In the genomic region with DNA sequence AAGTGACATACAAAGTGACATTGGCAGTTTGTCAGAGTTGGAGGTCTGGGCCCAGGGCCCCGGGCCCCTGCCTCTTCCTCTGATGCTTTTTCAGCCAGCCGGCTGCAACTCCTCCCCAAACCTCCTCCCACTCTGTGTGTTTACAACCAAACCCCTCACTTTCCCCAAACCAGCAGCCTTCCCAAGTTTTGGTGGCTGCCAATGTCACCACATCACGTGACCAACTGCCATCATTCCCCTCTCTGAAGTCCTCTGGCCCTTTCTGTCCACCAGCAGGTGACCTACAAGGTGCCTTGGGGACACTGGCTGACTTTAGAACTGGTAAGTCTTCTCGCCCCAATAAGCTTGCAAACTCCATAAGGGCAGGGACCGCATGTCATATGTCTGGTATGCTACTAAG, we compare ENCODE assay signal across 25 cellular contexts.
"Had no signal": no experiment of that assay in that cellular context is flagged by ENCODE, and none has a peak within 500 bp of the region (broad histone marks: within the 10 kb centered on the region; RNA-seq: fewer than 3 reads in every experiment).

No MANE protein-coding gene starts in this region.

- H3K9me3 ChIP-seq: colonic mucosa, esophagus muscularis mucosa, gastroesophageal sphincter, heart left ventricle, left ventricle myocardium inferior, lower lobe of right lung, mucosa of descending colon had no signal

- H3K27me3 ChIP-seq: colonic mucosa, esophagus muscularis mucosa, foreskin keratinocyte, gastroesophageal sphincter, hepatocyte had no signal

- H3K9me3 Mint-ChIP-seq: dendritic cell treated with granulocyte-macrophage colony-stimulating factor and Interleukin-4, amounts not matched to agents 40 ng/mL and 50 ng/mL, for 4 days; effector memory CD8-positive, alpha-beta T cell; immature natural killer cell; naive thymus-derived CD8-positive, alpha-beta T cell had no signal

- H3K27ac Mint-ChIP-seq: dendritic cell treated with granulocyte-macrophage colony-stimulating factor and Interleukin-4, amounts not matched to agents 40 ng/mL and 50 ng/mL, for 4 days; immature natural killer cell; mesothelial cell of epicardium; naive thymus-derived CD8-positive, alpha-beta T cell had no signal

- H3K36me3 Mint-ChIP-seq: immature natural killer cell; mesothelial cell of epicardium; naive B cell; naive thymus-derived CD8-positive, alpha-beta T cell had no signal

- H3K27ac ChIP-seq: colonic mucosa, esophagus muscularis mucosa, foreskin keratinocyte, gastroesophageal sphincter, heart left ventricle, hepatocyte, left ventricle myocardium inferior, lower lobe of right lung had no signal

- H3K36me3 ChIP-seq: colonic mucosa, esophagus muscularis mucosa, gastroesophageal sphincter, heart left ventricle, left ventricle myocardium inferior, lower lobe of right lung had no signal

- H3K4me2 ChIP-seq: hepatocyte had no signal

- DNase-seq: colonic mucosa; cortex of kidney; effector CD8-positive, alpha-beta T cell; effector memory CD8-positive, alpha-beta T cell; foreskin keratinocyte; heart left ventricle; hypothalamus; immature natural killer cell; islet precursor cell; kidney; kidney glomerular epithelial cell; left colon; left ventricle myocardium inferior; lower lobe of right lung; mesenchymal stem cell; mucosa of descending colon; naive B cell; naive thymus-derived CD8-positive, alpha-beta T cell had no signal

- H3K4me1 Mint-ChIP-seq: immature natural killer cell, naive B cell had no signal

- H3K27me3 Mint-ChIP-seq: effector memory CD8-positive, alpha-beta T cell; naive thymus-derived CD8-positive, alpha-beta T cell had no signal

- H3K4me3 ChIP-seq: colonic mucosa, esophagus muscularis mucosa, gastroesophageal sphincter, heart left ventricle, hepatocyte, left ventricle myocardium inferior, lower lobe of right lung, mucosa of descending colon had no signal

- FAIRE-seq: endothelial cell of umbilical vein, frontal cortex, kidney had no signal

- H3K4me3 Mint-ChIP-seq: dendritic cell treated with granulocyte-macrophage colony-stimulating factor and Interleukin-4, amounts not matched to agents 40 ng/mL and 50 ng/mL, for 4 days; effector memory CD8-positive, alpha-beta T cell; immature natural killer cell; mesothelial cell of epicardium; naive B cell; naive thymus-derived CD8-positive, alpha-beta T cell had no signal

- H3K79me2 ChIP-seq: hepatocyte had no signal

- H3K4me1 ChIP-seq: colonic mucosa, foreskin keratinocyte had no signal

- H2AFZ ChIP-seq: hepatocyte had no signal
